ENCODE assay signal across 14 cellular contexts in genomic region chr11:105177658-105178057, GRCh38.
A peak's percentile ranks its signal among the peaks of the same experiment; 100 is the strongest.
DNase-seq lines count a peak whose midpoint lies in the region; ATAC-seq and TF ChIP-seq lines count a peak whose summit lies in the region.
"Had no signal": no experiment of that assay in that cellular context is flagged by ENCODE, and none has a peak within 500 bp of the region (broad histone marks: within the 10 kb centered on the region; RNA-seq: fewer than 3 reads in every experiment).

No MANE protein-coding gene starts in this region.

- H3K36me3 ChIP-seq in adipocyte (ENCODE audit: control insufficient read depth, insufficient read depth, low read length, severe bottlenecking), result no peaks in the 10 kb centered on the region
- H3K36me3 ChIP-seq: WERI-Rb-1 had no signal

- no peaks in the 10 kb centered on the region for H3K27me3 ChIP-seq in adipocyte (replicated peaks; ENCODE audit: control insufficient read depth, insufficient read depth, low read length)
- H3K27me3 ChIP-seq: testis had no signal

- no peak for TF ChIP-seq CTCF in HFF-Myc (IDR thresholded peaks at IDR 0.05; ENCODE audit: low read depth, low read length, missing control alignments)

- H3K4me3 ChIP-seq in HFF-Myc (replicated peaks; ENCODE audit: low read depth, low read length) (no peak overlapping the region), adipocyte (ENCODE audit: low read length) (no peak overlapping the region)
- H3K4me3 ChIP-seq: SK-N-MC, testis had no signal

- peaks cover 14% of the 10 kb centered on the region for H3K4me1 ChIP-seq in adipocyte (ENCODE audit: control insufficient read depth, insufficient read depth, low read length)
- H3K4me1 ChIP-seq: testis had no signal

- DNase-seq in HFF-Myc (ENCODE audit: extremely low read depth, low read depth), result peak; percentile 64
- DNase-seq in adipocyte (ENCODE audit: low read depth), result peak; percentile 83
- peak; percentile 79 for DNase-seq in fibroblast of the conjunctiva (ENCODE audit: low read depth)
- DNase-seq in stromal cell of bone marrow (ENCODE audit: low read depth), result peak; percentile 72
- no peak for DNase-seq in HuH-7.5 (ENCODE audit: low spot score)
- no peak for DNase-seq in midbrain (lab: John Stamatoyannopoulos, UW)
- DNase-seq: activated CD8-positive, alpha-beta memory T cell treated with anti-CD3 and anti-CD28 coated beads, Interleukin-2, amount 50 U/mL, for 4 hours; Calu3; NCI-H187; testis; WERI-Rb-1 had no signal

- H3K9me3 ChIP-seq in adipocyte (ENCODE audit: control insufficient read depth, low read length), result no peaks in the 10 kb centered on the region
- H3K9me3 ChIP-seq: testis had no signal

- ATAC-seq in GM21576 (IDR thresholded peaks at IDR 0.05; ENCODE audit: unreplicated experiment), result no peak

- H3K9ac ChIP-seq in adipocyte (ENCODE audit: low read length), result no peak overlapping the region
- H3K9ac ChIP-seq: KMS-11 had no signal

Comparison
In these comparisons a context has a peak if more than half of its experiments do, and no peak if none do; other contexts are left out.
1. DNase-seq: peak in HFF-Myc (single experiment), adipocyte (single experiment), fibroblast of the conjunctiva (single experiment) and stromal cell of bone marrow (single experiment); none in HuH-7.5 (single experiment) and midbrain (single experiment).